ENCODE assay signal across 1 cellular context in genomic region chr3:170180952-170181876, GRCh38.
TF ChIP-seq lines count a peak whose summit lies in the region.

TSS of gene PHC3 (minus strand) at chr3:170181733. CDS start at chr3:170181715, 18 bp downstream.

TF ChIP-seq in GM12878, 131 proteins besides CTCF, POLR2A, EP300 and RAD21 (continued from another document and continues in another):
- TF ChIP-seq IRF5 (IDR thresholded peaks at IDR 0.05; ENCODE audit: borderline replicate concordance) (no peak), ZBTB11 (CRISPR knock-in tag; IDR thresholded peaks at IDR 0.05) (no peak), HSF1 (IDR thresholded peaks at IDR 0.05; ENCODE audit: low read depth, low read length) (no peak), TAF1 (IDR thresholded peaks at IDR 0.05; ENCODE audit: borderline replicate concordance, low read depth, low read length) (peak; percentile 81; the same call in 1 of the 2 replicates), BCL3 (IDR thresholded peaks at IDR 0.05; ENCODE audit: borderline replicate concordance, insufficient read depth, low read depth, low read length, poor library complexity, severe bottlenecking) (no peak), RAD51 (IDR thresholded peaks at IDR 0.05) (peak; percentile 97), ZZZ3 (IDR thresholded peaks at IDR 0.05; ENCODE audit: control insufficient read depth, insufficient read length, low read depth) (no peak), ATF2 (IDR thresholded peaks at IDR 0.05; ENCODE audit: low read length) (no peak), CBFB (IDR thresholded peaks at IDR 0.05; ENCODE audit: low read depth) (peak; percentile 31; the same call in 1 of the 2 replicates), JUNB (IDR thresholded peaks at IDR 0.05) (peak; percentile 39), RELB (IDR thresholded peaks at IDR 0.05; ENCODE audit: low read depth) (peak; percentile 75), TCF12 (IDR thresholded peaks at IDR 0.05; ENCODE audit: low read depth, low read length) (no peak), DPF2 (IDR thresholded peaks at IDR 0.05) (peak; percentile 60; the same call in 1 of the 2 replicates), CREM (IDR thresholded peaks at IDR 0.05; ENCODE audit: low read depth) (peak; percentile 65), SRF (IDR thresholded peaks at IDR 0.05; ENCODE audit: low read depth in 2 of 2, low read length in 2 of 2) (no peak), SMC3 (IDR thresholded peaks at IDR 0.05; ENCODE audit: borderline replicate concordance, low read length) (0 out of 2 replicates have a peak, but pooled peaks have one; percentile 19), CUX1 (IDR thresholded peaks at IDR 0.05; ENCODE audit: insufficient replicate concordance, low read depth, low read length) (no peak), EZH2 (IDR thresholded peaks at IDR 0.05; ENCODE audit: borderline replicate concordance, control insufficient read depth, low read depth, low read length) (no peak), MEF2A (IDR thresholded peaks at IDR 0.05; ENCODE audit: insufficient read depth, low read depth, low read length) (no peak), GATAD2B (conservative IDR thresholded peaks at IDR 0.05; ENCODE audit: low read depth) (peak; percentile 79; the same call in 1 of the 2 replicates), HCFC1 (IDR thresholded peaks at IDR 0.05; ENCODE audit: low read length) (no peak; the same call in 1 of the 2 replicates), ZNF217 (IDR thresholded peaks at IDR 0.05) (0 out of 2 replicates have a peak, but pooled peaks have one; percentile 23), IKZF1 (conservative IDR thresholded peaks at IDR 0.05) (peak; percentile 80), CEBPB (IDR thresholded peaks at IDR 0.05; ENCODE audit: borderline replicate concordance in 1 of 2, low read depth in 2 of 2, low read length in 2 of 2) (no peak), PAX5 (IDR thresholded peaks at IDR 0.05; ENCODE audit: borderline replicate concordance, low read depth, low read length) (peak; percentile 18; the same call in 1 of the 2 replicates), NFXL1 (IDR thresholded peaks at IDR 0.05; ENCODE audit: borderline replicate concordance) (no peak), USF1 (IDR thresholded peaks at IDR 0.05; ENCODE audit: borderline replicate concordance, extremely low read length, insufficient read depth, low read depth, low read length) (peak; percentile 95), MYC (IDR thresholded peaks at IDR 0.05; ENCODE audit: insufficient read depth, insufficient read length, insufficient replicate concordance, low read length, severe bottlenecking) (peak; percentile 51), GABPA (IDR thresholded peaks at IDR 0.05; ENCODE audit: low read depth) (no peak), E2F8 (IDR thresholded peaks at IDR 0.05; ENCODE audit: low read depth, partially characterized antibody) (no peak), SREBF1 (IDR thresholded peaks at IDR 0.05; ENCODE audit: low read length) (0 out of 2 replicates have a peak, but pooled peaks have one; percentile 5), MTA2 (IDR thresholded peaks at IDR 0.05; ENCODE audit: low read depth) (peak; percentile 41; the same call in 1 of the 2 replicates), CBX5 (IDR thresholded peaks at IDR 0.05; ENCODE audit: low read depth) (0 out of 2 replicates have a peak, but pooled peaks have one; percentile 3), FOS (IDR thresholded peaks at IDR 0.05; ENCODE audit: borderline replicate concordance, extremely low read depth, insufficient read length) (no peak), E2F4 (IDR thresholded peaks at IDR 0.05; ENCODE audit: low read depth, low read length) (no peak), NR2C2 (IDR thresholded peaks at IDR 0.05; ENCODE audit: borderline replicate concordance, control insufficient read depth, insufficient read length, low read depth) (no peak)
